In the genomic region with DNA sequence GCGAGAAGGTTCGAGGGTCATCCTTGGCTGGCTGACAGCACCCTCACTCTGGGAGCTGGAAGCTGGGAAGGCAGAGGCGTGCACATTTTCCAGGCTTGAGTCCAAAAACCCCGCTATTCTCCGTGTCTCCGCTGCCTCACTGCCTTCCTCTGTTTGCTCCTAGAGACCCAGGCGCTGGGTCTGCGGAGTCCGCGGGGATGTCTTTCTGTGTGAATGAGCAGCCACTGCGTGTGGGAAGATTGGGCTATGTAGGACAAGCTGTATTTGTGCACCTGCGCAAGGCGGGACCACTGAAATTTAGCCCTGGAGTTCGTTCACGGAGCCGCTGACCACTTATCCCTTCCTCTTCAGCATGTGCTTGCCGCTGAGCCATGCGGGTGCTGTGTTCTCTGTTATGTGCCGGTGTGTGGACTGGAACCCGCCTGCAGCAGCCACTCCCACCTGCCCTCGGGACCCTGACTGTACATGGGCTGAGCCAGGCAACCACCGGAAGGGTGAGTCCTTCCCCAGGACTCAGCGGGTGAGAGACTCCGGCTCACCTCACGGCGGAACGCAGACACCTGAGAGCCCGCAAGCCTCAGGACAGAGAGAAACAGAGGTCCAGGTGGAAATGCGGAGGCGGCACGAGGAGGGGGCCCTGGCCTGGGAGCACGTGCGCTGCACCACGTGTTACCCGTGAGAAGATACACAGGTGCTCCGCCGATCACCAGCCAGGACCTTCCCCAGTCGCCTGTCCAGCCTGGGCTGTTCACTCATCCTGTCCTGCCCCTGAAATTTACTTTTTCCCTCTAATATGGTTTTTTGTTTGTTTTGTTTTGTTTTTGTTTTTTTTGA, we compare ENCODE assay signal across 22 cellular contexts. TPM values are rescaled to one million over a fixed set of nuclear protein-coding genes. Genes with fewer than 3 reads are reported as not detected.
"Had no signal": no experiment of that assay in that cellular context is flagged by ENCODE, and none has a peak within 500 bp of the region (broad histone marks: within the 10 kb centered on the region; RNA-seq: fewer than 3 reads in every experiment).

No MANE protein-coding gene starts in this region.

- H3K27ac Mint-ChIP-seq: activated B cell treated with CpG ODN at 0.5 μM for 24 hours; activated CD4-positive, alpha-beta T cell treated with anti-CD3 and anti-CD28 coated beads, Interleukin-2, amount 10 ng/mL, durations not matched to agents 24 days and 14 days; activated CD8-positive, alpha-beta T cell treated with anti-CD3 and anti-CD28 coated beads, Interleukin-2, amount 10 ng/mL, durations not matched to agents 7 days and 5 days; naive B cell; stimulated activated memory B cell treated with anti-CD40 and anti-IgM and Interleukin-4, amounts not matched to agents 10 μg/mL and 1 μg/mL and 100 μg/mL, for 72 hours; T-helper 2 cell treated with Interferon-gamma antibody and Interleukin-4, amounts not matched to agents 5 μg/mL and 100 μg/mL, for 36 hours had no signal

- H3K27me3 ChIP-seq: gastrocnemius medialis, tibial nerve had no signal

- H3K9me3 Mint-ChIP-seq: activated B cell treated with CpG ODN at 0.5 μM for 24 hours; activated CD4-positive, alpha-beta T cell treated with anti-CD3 and anti-CD28 coated beads, Interleukin-2, amount 10 ng/mL, durations not matched to agents 24 days and 14 days; naive B cell; stimulated activated memory B cell treated with anti-CD40 and anti-IgM and Interleukin-4, amounts not matched to agents 10 μg/mL and 1 μg/mL and 100 μg/mL, for 72 hours; T-helper 2 cell treated with Interferon-gamma antibody and Interleukin-4, amounts not matched to agents 5 μg/mL and 100 μg/mL, for 36 hours had no signal

- H3K27ac ChIP-seq: gastrocnemius medialis, heart right ventricle, prostate gland, tibial nerve had no signal

- H3K36me3 Mint-ChIP-seq: naive B cell; stimulated activated memory B cell treated with anti-CD40 and anti-IgM and Interleukin-4, amounts not matched to agents 10 μg/mL and 1 μg/mL and 100 μg/mL, for 72 hours had no signal

- H3K9me3 ChIP-seq: gastrocnemius medialis, heart right ventricle, prostate gland, tibial nerve had no signal

- H3K4me3 Mint-ChIP-seq: activated B cell treated with CpG ODN at 0.5 μM for 24 hours; activated CD4-positive, alpha-beta T cell treated with anti-CD3 and anti-CD28 coated beads, Interleukin-2, amount 10 ng/mL, durations not matched to agents 24 days and 14 days; activated CD8-positive, alpha-beta T cell treated with anti-CD3 and anti-CD28 coated beads, Interleukin-2, amount 10 ng/mL, durations not matched to agents 7 days and 5 days; naive B cell; stimulated activated memory B cell treated with anti-CD40 and anti-IgM and Interleukin-4, amounts not matched to agents 10 μg/mL and 1 μg/mL and 100 μg/mL, for 72 hours; T-helper 2 cell treated with Interferon-gamma antibody and Interleukin-4, amounts not matched to agents 5 μg/mL and 100 μg/mL, for 36 hours had no signal

- H3K4me3 ChIP-seq: gastrocnemius medialis, heart right ventricle, lung, prostate gland, tibial nerve had no signal

- H3K36me3 ChIP-seq: gastrocnemius medialis, heart right ventricle, prostate gland, tibial nerve had no signal

- H3K4me1 ChIP-seq: gastrocnemius medialis had no signal

- H3K4me1 Mint-ChIP-seq: activated B cell treated with CpG ODN at 0.5 μM for 24 hours; activated CD4-positive, alpha-beta T cell treated with anti-CD3 and anti-CD28 coated beads, Interleukin-2, amount 10 ng/mL, durations not matched to agents 24 days and 14 days; naive B cell; stimulated activated memory B cell treated with anti-CD40 and anti-IgM and Interleukin-4, amounts not matched to agents 10 μg/mL and 1 μg/mL and 100 μg/mL, for 72 hours had no signal

- H3K27me3 Mint-ChIP-seq: activated CD4-positive, alpha-beta T cell treated with anti-CD3 and anti-CD28 coated beads, Interleukin-2, amount 10 ng/mL, durations not matched to agents 24 days and 14 days had no signal

- ATAC-seq: activated CD8-positive, alpha-beta T cell treated with anti-CD3 and anti-CD28 coated beads, Interleukin-2, amount 10 ng/mL, durations not matched to agents 7 days and 5 days; gastrocnemius medialis; heart right ventricle; left cardiac atrium; stimulated activated memory B cell treated with anti-CD40 and anti-IgM and Interleukin-4, amounts not matched to agents 10 μg/mL and 1 μg/mL and 100 μg/mL, for 72 hours had no signal

- DNase-seq: activated B cell treated with CpG ODN at 0.5 μM for 24 hours; activated CD4-positive, alpha-beta T cell treated with anti-CD3 and anti-CD28 coated beads, Interleukin-2, amount 10 ng/mL, durations not matched to agents 24 days and 14 days; activated CD8-positive, alpha-beta memory T cell treated with anti-CD3 and anti-CD28 coated beads, Interleukin-2, amount 50 U/mL, for 4 hours; activated CD8-positive, alpha-beta T cell treated with anti-CD3 and anti-CD28 coated beads, Interleukin-2, amount 10 ng/mL, durations not matched to agents 7 days and 5 days; activated gamma-delta T cell treated with Interleukin-2 at 50 U/mL for 16 hours; activated T-cell treated with anti-CD3 and anti-CD28 coated beads, Interleukin-2, amount 50 U/mL, for 48 hours; aorta; cerebellar nuclear complex; effector memory CD4-positive, alpha-beta T cell; gastrocnemius medialis; heart right ventricle; left cardiac atrium; midbrain; naive B cell; nucleus accumbens; stimulated activated CD4-positive, alpha-beta T cell treated with anti-CD3 and anti-CD28 coated beads, Interleukin-12 subunit alpha, Interleukin-12 subunit beta, amount 100 ng/mL, for 4 hours; SW 1271 had no signal

RNA-seq across cellular contexts. Expression of a gene that starts 44.0 kb away (rescaled TPM):
- total RNA-seq: activated B cell treated with CpG ODN at 0.5 μM for 24 hours; activated CD4-positive, alpha-beta T cell treated with anti-CD3 and anti-CD28 coated beads, Interleukin-2, amount 10 ng/mL, durations not matched to agents 24 days and 14 days; activated CD8-positive, alpha-beta T cell treated with anti-CD3 and anti-CD28 coated beads, Interleukin-2, amount 10 ng/mL, durations not matched to agents 7 days and 5 days had no signal
